Comparison of ENCODE assay signal across 21 cellular contexts in the genomic region with DNA sequence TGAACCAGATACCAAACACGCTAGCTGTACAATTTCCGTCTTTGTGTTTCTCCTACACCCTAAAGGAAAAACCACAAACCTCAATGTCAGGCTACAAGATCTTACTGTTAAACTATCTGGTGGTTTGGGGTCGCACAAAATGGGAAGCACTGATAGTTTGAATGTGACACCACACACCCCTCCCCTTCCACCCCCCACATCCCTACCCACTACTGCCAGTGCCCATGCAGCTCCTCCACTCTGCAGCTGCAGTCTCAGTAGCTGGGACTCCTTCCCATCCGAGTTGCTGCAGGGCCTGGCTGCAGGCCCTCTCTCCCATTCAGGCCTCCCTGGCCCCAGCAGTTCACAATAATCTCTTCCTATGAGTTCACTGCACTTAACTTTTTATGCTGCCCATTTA. TPM values are rescaled to one million over a fixed set of nuclear protein-coding genes. Genes with fewer than 3 reads are reported as not detected.
A peak's percentile ranks its signal among the peaks of the same experiment; 100 is the strongest.
DNase-seq lines count a peak whose midpoint lies in the region; ATAC-seq and TF ChIP-seq lines count a peak whose summit lies in the region.
"Had no signal": no experiment of that assay in that cellular context is flagged by ENCODE, and none has a peak within 500 bp of the region (broad histone marks: within the 10 kb centered on the region; RNA-seq: fewer than 3 reads in every experiment).

No MANE protein-coding gene starts in this region.

- peaks cover 13% of the 10 kb centered on the region for H3K36me3 Mint-ChIP-seq in activated CD8-positive, alpha-beta T cell treated with anti-CD3 and anti-CD28 coated beads, Interleukin-2, amount 10 ng/mL, durations not matched to agents 7 days and 5 days (ENCODE audit: low read depth)
- H3K36me3 Mint-ChIP-seq in HFFc6 (ENCODE audit: low read depth): peaks cover 13% of the 10 kb centered on the region; the same call in 1 of the 2 replicates

- no peak overlapping the region for H4K91ac ChIP-seq in mesenchymal stem cell (ENCODE audit: low read length)

- H2BK120ac ChIP-seq in mesenchymal stem cell (ENCODE audit: low read depth, low read length): no peak overlapping the region

- no peak overlapping the region for H3K27ac ChIP-seq in mesenchymal stem cell (ENCODE audit: low read length, poor library complexity, severe bottlenecking)
- H3K27ac ChIP-seq: body of pancreas, coronary artery, HL-60, neural progenitor cell had no signal

- POLR2A ChIA-PET in activated CD8-positive, alpha-beta T cell treated with anti-CD3 and anti-CD28 coated beads, Interleukin-2, amount 10 ng/mL, durations not matched to agents 7 days and 5 days (lab: Charles Lee): interaction anchor here (0.7 kb wide), 1 partner anchor 91 kb away, joined by 3 read pairs; no protein-coding TSS in a partner anchor

- no peak overlapping the region for H3K14ac ChIP-seq in mesenchymal stem cell (ENCODE audit: low read length in 2 of 2)

- H3K23ac ChIP-seq in mesenchymal stem cell (ENCODE audit: low read length in 2 of 2): no peak overlapping the region

- 89% methylated on average over 4 of the region's 4 CpGs for WGBS in mesenchymal stem cell

- CTCF ChIA-PET in activated CD8-positive, alpha-beta T cell treated with anti-CD3 and anti-CD28 coated beads, Interleukin-2, amount 10 ng/mL, durations not matched to agents 7 days and 5 days (lab: Charles Lee): no interaction called here

- no peak overlapping the region for H2BK12ac ChIP-seq in mesenchymal stem cell (ENCODE audit: low read length in 2 of 2)

- H3K4me2 ChIP-seq in mesenchymal stem cell (ENCODE audit: low read length, poor library complexity, severe bottlenecking): no peak overlapping the region
- H3K4me2 ChIP-seq: neural progenitor cell had no signal

- no peaks in the 10 kb centered on the region for H3K27me3 ChIP-seq in mesenchymal stem cell (ENCODE audit: control insufficient read depth in 1 of 2, insufficient read depth in 1 of 2, low read length in 2 of 2)
- H3K27me3 ChIP-seq: body of pancreas, neural progenitor cell had no signal

- peaks cover 13% of the 10 kb centered on the region for H3K4me1 Mint-ChIP-seq in activated CD8-positive, alpha-beta T cell treated with anti-CD3 and anti-CD28 coated beads, Interleukin-2, amount 10 ng/mL, durations not matched to agents 7 days and 5 days (ENCODE audit: low read depth)
- peaks cover 25% of the 10 kb centered on the region for H3K4me1 Mint-ChIP-seq in HFFc6 (ENCODE audit: low read depth)

- no peak overlapping the region for H3K18ac ChIP-seq in mesenchymal stem cell (ENCODE audit: low read depth in 1 of 2, low read length in 2 of 2)

- peaks cover 0 to 11% of the 10 kb centered on the region in 2 experiments for H3K36me3 ChIP-seq in mesenchymal stem cell (ENCODE audit: control insufficient read depth in 1 of 2, insufficient read depth in 2 of 2, low read depth in 1 of 2, low read length in 2 of 2)
- H3K36me3 ChIP-seq: neural progenitor cell had no signal

- no peaks in the 10 kb centered on the region for H3K9me3 Mint-ChIP-seq in activated CD8-positive, alpha-beta T cell treated with anti-CD3 and anti-CD28 coated beads, Interleukin-2, amount 10 ng/mL, durations not matched to agents 7 days and 5 days (ENCODE audit: insufficient read depth)
- no peaks in the 10 kb centered on the region for H3K9me3 Mint-ChIP-seq in HFFc6
- H3K9me3 Mint-ChIP-seq: activated naive CD4-positive, alpha-beta T cell treated with anti-CD3 and anti-CD28 coated beads for 36 hours; CD4-positive, alpha-beta memory T cell; neural progenitor cell; stimulated activated naive CD8-positive, alpha-beta T cell treated with anti-CD3 and anti-CD28 coated beads, Interleukin-15, amount 100 ng/mL, for 72 hours; type B pancreatic cell had no signal

- H2BK15ac ChIP-seq in mesenchymal stem cell (ENCODE audit: low read depth, poor library complexity, severe bottlenecking): no peak overlapping the region

- no peaks in the 10 kb centered on the region for H3K9me3 ChIP-seq in mesenchymal stem cell (ENCODE audit: control insufficient read depth, low read length)
- H3K9me3 ChIP-seq: body of pancreas, HAP-1 had no signal

- H3K79me1 ChIP-seq in mesenchymal stem cell (replicated peaks; ENCODE audit: low read length, poor library complexity, severe bottlenecking): peaks cover 21% of the 10 kb centered on the region

- no peaks in the 10 kb centered on the region for H3K27me3 Mint-ChIP-seq in activated CD8-positive, alpha-beta T cell treated with anti-CD3 and anti-CD28 coated beads, Interleukin-2, amount 10 ng/mL, durations not matched to agents 7 days and 5 days (ENCODE audit: low read depth)
- no peaks in the 10 kb centered on the region; the same call in 1 of the 2 replicates for H3K27me3 Mint-ChIP-seq in HFFc6 (ENCODE audit: insufficient read depth)
- H3K27me3 Mint-ChIP-seq: activated CD4-positive, alpha-beta T cell treated with anti-CD3 and anti-CD28 coated beads for 36 hours; CD4-positive, alpha-beta memory T cell; stimulated activated naive CD8-positive, alpha-beta T cell treated with anti-CD3 and anti-CD28 coated beads, Interleukin-15, amount 100 ng/mL, for 72 hours; type B pancreatic cell had no signal

- H2AFZ ChIP-seq in mesenchymal stem cell (ENCODE audit: low read depth, low read length): no peak overlapping the region
- H2AFZ ChIP-seq: neural progenitor cell had no signal

- H3K4me3 Mint-ChIP-seq in activated CD8-positive, alpha-beta T cell treated with anti-CD3 and anti-CD28 coated beads, Interleukin-2, amount 10 ng/mL, durations not matched to agents 7 days and 5 days: peak overlapping the region; percentile 15
- no peak overlapping the region for H3K4me3 Mint-ChIP-seq in HFFc6
- H3K4me3 Mint-ChIP-seq: activated CD4-positive, alpha-beta T cell treated with anti-CD3 and anti-CD28 coated beads for 36 hours; activated naive CD4-positive, alpha-beta T cell treated with anti-CD3 and anti-CD28 coated beads for 36 hours; CD4-positive, alpha-beta memory T cell; neural progenitor cell; type B pancreatic cell had no signal

- ATAC-seq in activated CD8-positive, alpha-beta T cell treated with anti-CD3 and anti-CD28 coated beads, Interleukin-2, amount 10 ng/mL, durations not matched to agents 7 days and 5 days: peak; percentile 74
- ATAC-seq: activated CD4-positive, alpha-beta T cell treated with anti-CD3 and anti-CD28 coated beads for 36 hours; body of pancreas; K562; stimulated activated naive CD8-positive, alpha-beta T cell treated with anti-CD3 and anti-CD28 coated beads, Interleukin-15, amount 100 ng/mL, for 72 hours had no signal

- no peak overlapping the region for H3K4ac ChIP-seq in mesenchymal stem cell (ENCODE audit: low read depth in 1 of 2, low read length in 2 of 2)

- peak overlapping the region; percentile 77 for H4K8ac ChIP-seq in mesenchymal stem cell (ENCODE audit: low read length)

- TF ChIP-seq POLR2A in NB4 (IDR thresholded peaks at IDR 0.05; ENCODE audit: extremely low read depth, insufficient read length): no peak

- H3K4me1 ChIP-seq in mesenchymal stem cell (ENCODE audit: control insufficient read depth, insufficient read depth, low read depth, low read length): peaks cover 10% of the 10 kb centered on the region
- H3K4me1 ChIP-seq: HAP-1, neural progenitor cell had no signal

- no peak overlapping the region for H2BK5ac ChIP-seq in mesenchymal stem cell (ENCODE audit: low read depth, low read length, poor library complexity, severe bottlenecking)

- no peak overlapping the region for H3K27ac Mint-ChIP-seq in activated CD8-positive, alpha-beta T cell treated with anti-CD3 and anti-CD28 coated beads, Interleukin-2, amount 10 ng/mL, durations not matched to agents 7 days and 5 days
- H3K27ac Mint-ChIP-seq in HFFc6: no peak overlapping the region
- H3K27ac Mint-ChIP-seq: activated CD4-positive, alpha-beta T cell treated with anti-CD3 and anti-CD28 coated beads for 36 hours; activated naive CD4-positive, alpha-beta T cell treated with anti-CD3 and anti-CD28 coated beads for 36 hours; CD4-positive, alpha-beta memory T cell; neural progenitor cell; stimulated activated naive CD8-positive, alpha-beta T cell treated with anti-CD3 and anti-CD28 coated beads, Interleukin-15, amount 100 ng/mL, for 72 hours; type B pancreatic cell had no signal

- H2AK5ac ChIP-seq in mesenchymal stem cell (ENCODE audit: low read length, severe bottlenecking): no peak overlapping the region

- no peak overlapping the region for H3K4me3 ChIP-seq in NB4 (ENCODE audit: low read depth, low read length)
- H3K4me3 ChIP-seq in mesenchymal stem cell (ENCODE audit: insufficient read depth in 1 of 2, low read depth in 1 of 2, low read length in 2 of 2): no peak overlapping the region
- H3K4me3 ChIP-seq: body of pancreas, coronary artery, HAP-1, K562, neural progenitor cell had no signal

- no peak for TF ChIP-seq CTCF in NB4 (IDR thresholded peaks at IDR 0.05; ENCODE audit: low read depth, low read length)
- TF ChIP-seq CTCF in HFFc6 (IDR thresholded peaks at IDR 0.05): no peak

- H3K9ac ChIP-seq in mesenchymal stem cell (ENCODE audit: low read length): no peak overlapping the region
- H3K9ac ChIP-seq: neural progenitor cell had no signal

- DNase-seq in CMK (ENCODE audit: low read depth): peak; percentile 42
- peak; percentile 93 for DNase-seq in NB4 (ENCODE audit: low read depth)
- DNase-seq in activated CD8-positive, alpha-beta T cell treated with anti-CD3 and anti-CD28 coated beads, Interleukin-2, amount 10 ng/mL, durations not matched to agents 7 days and 5 days: peak; percentile 39
- no peak for DNase-seq in mesenchymal stem cell
- DNase-seq in stimulated activated CD4-positive, alpha-beta T cell treated with anti-CD3 and anti-CD28 coated beads, Interleukin-4, amount 100 ng/mL, for 1 hour: no peak
- no peak for DNase-seq in stimulated activated CD4-positive, alpha-beta T cell treated with anti-CD3 and anti-CD28 coated beads, Interleukin-12 subunit alpha, Interleukin-12 subunit beta, amount 100 ng/mL, for 4 hours
- no peak for DNase-seq in stimulated activated naive CD4-positive, alpha-beta T cell treated with Interleukin-2 at 50 U/mL for 16 hours (lab: John Stamatoyannopoulos, UW)
- DNase-seq in HFFc6: no peak
- DNase-seq: activated CD4-positive, alpha-beta T cell treated with anti-CD3 and anti-CD28 coated beads for 36 hours; activated naive CD4-positive, alpha-beta T cell treated with anti-CD3 and anti-CD28 coated beads for 36 hours; body of pancreas; CD4-positive, alpha-beta memory T cell; NCI-H1105 treated with DMSO at 0.1 percent for 48 hours; NCI-H524; stimulated activated naive CD8-positive, alpha-beta T cell treated with anti-CD3 and anti-CD28 coated beads, Interleukin-15, amount 100 ng/mL, for 72 hours had no signal

RNA-seq across cellular contexts. Expression of gene TRAP1, which starts 18.4 kb away (rescaled TPM):
- 100 to 1,000 TPM; 126 to 129 TPM for total RNA-seq in activated CD8-positive, alpha-beta T cell treated with anti-CD3 and anti-CD28 coated beads, Interleukin-2, amount 10 ng/mL, durations not matched to agents 7 days and 5 days
- polyA plus RNA-seq in mesenchymal stem cell (2013, experiment 1 of 2): 45.0 TPM
- polyA plus RNA-seq in mesenchymal stem cell (2013, experiment 2 of 2): 44.5 TPM
- total RNA-seq in HFFc6 (2021; fragmentation: NEBNext Ultra II Directional; extraction: Animal tissue kit (Norgen Biotek cat#: 25700)): 100 to 1,000 TPM in 4 of 6 experiments, 10 to 100 TPM in 2; 97.6 to 118 (median 103) TPM

RNA-seq across cellular contexts. Expression of gene DNASE1, which starts 44.5 kb away (rescaled TPM):
- total RNA-seq in activated CD8-positive, alpha-beta T cell treated with anti-CD3 and anti-CD28 coated beads, Interleukin-2, amount 10 ng/mL, durations not matched to agents 7 days and 5 days: 10 to 100 TPM; 45.7 to 48.3 TPM
- 3.6 TPM for polyA plus RNA-seq in mesenchymal stem cell (2013, experiment 1 of 2)
- 3.5 TPM for polyA plus RNA-seq in mesenchymal stem cell (2013, experiment 2 of 2)
- total RNA-seq in HFFc6 (2021; fragmentation: NEBNext Ultra II Directional; extraction: Animal tissue kit (Norgen Biotek cat#: 25700)): 1 to 10 TPM; 7.5 to 9.9 (median 8.0) TPM

Comparison
In these comparisons a context has a peak if more than half of its experiments do, and no peak if none do; other contexts are left out.
1. DNase-seq: peak in CMK (single experiment), NB4 (single experiment) and activated CD8-positive, alpha-beta T cell treated with anti-CD3 and anti-CD28 coated beads, Interleukin-2, amount 10 ng/mL, durations not matched to agents 7 days and 5 days (single experiment); none in mesenchymal stem cell (single experiment), stimulated activated CD4-positive, alpha-beta T cell treated with anti-CD3 and anti-CD28 coated beads, Interleukin-4, amount 100 ng/mL, for 1 hour (single experiment), stimulated activated CD4-positive, alpha-beta T cell treated with anti-CD3 and anti-CD28 coated beads, Interleukin-12 subunit alpha, Interleukin-12 subunit beta, amount 100 ng/mL, for 4 hours (single experiment), stimulated activated naive CD4-positive, alpha-beta T cell treated with Interleukin-2 at 50 U/mL for 16 hours (single experiment) and HFFc6 (single experiment).
2. RNA of gene DNASE1, which starts 44.5 kb away (total RNA-seq): 45.7 to 48.3 TPM in activated CD8-positive, alpha-beta T cell treated with anti-CD3 and anti-CD28 coated beads, Interleukin-2, amount 10 ng/mL, durations not matched to agents 7 days and 5 days; 7.5 to 9.9 TPM in HFFc6; every median in the first group is over 4 times any median in the second.